ENCODE assay signal across 29 cellular contexts in genomic region chr13:33466262-33466661, GRCh38.
A peak's percentile ranks its signal among the peaks of the same experiment; 100 is the strongest.
DNase-seq lines count a peak whose midpoint lies in the region; ATAC-seq and TF ChIP-seq lines count a peak whose summit lies in the region.
"Had no signal": no experiment of that assay in that cellular context is flagged by ENCODE, and none has a peak within 500 bp of the region (broad histone marks: within the 10 kb centered on the region; RNA-seq: fewer than 3 reads in every experiment).

No MANE protein-coding gene starts in this region.

- H3K9ac ChIP-seq in PC-3 (ENCODE audit: low read length), result no peak overlapping the region
- H3K9ac ChIP-seq in MM.1S (ENCODE audit: low read length), result no peak overlapping the region

- H3K4me3 ChIP-seq in GM06990 (replicated peaks; ENCODE audit: low read depth, low read length), result no peak overlapping the region
- no peak overlapping the region for H3K4me3 ChIP-seq in PC-3 (ENCODE audit: low read length)
- no peak overlapping the region for H3K4me3 ChIP-seq in choroid plexus epithelial cell (ENCODE audit: low read depth, low read length)
- H3K4me3 ChIP-seq in MM.1S (ENCODE audit: low read length), result no peak overlapping the region
- no peak overlapping the region for H3K4me3 ChIP-seq in CD8-positive, alpha-beta T cell (ENCODE audit: low read depth, low read length)
- H3K4me3 ChIP-seq: pancreas, upper lobe of right lung had no signal

- H3K36me3 Mint-ChIP-seq in osteocyte (ENCODE audit: unreplicated experiment), result no peaks in the 10 kb centered on the region
- no peaks in the 10 kb centered on the region for H3K36me3 Mint-ChIP-seq in CD8-positive, alpha-beta T cell
- H3K36me3 Mint-ChIP-seq: CD4-positive, CD25-positive, alpha-beta regulatory T cell; immature natural killer cell had no signal

- H3K9me2 ChIP-seq in PC-3 (replicated peaks; ENCODE audit: low read length) (no peaks in the 10 kb centered on the region), MM.1S (replicated peaks; ENCODE audit: insufficient read depth, low read length) (no peaks in the 10 kb centered on the region)

- ATAC-seq in PC-3, result no peak
- ATAC-seq in CD8-positive, alpha-beta T cell, result no peak
- ATAC-seq in GM21619 (IDR thresholded peaks at IDR 0.05; ENCODE audit: unreplicated experiment), result no peak
- ATAC-seq: activated naive CD8-positive, alpha-beta T cell treated with anti-CD3 and anti-CD28 coated beads, Interleukin-2, amount 50 U/mL, for 24 hours; activated T-cell treated with anti-CD3 and anti-CD28 coated beads, Interleukin-2, amount 50 U/mL, for 72 hours; left colon; pancreas; T-helper 17 cell; upper lobe of right lung had no signal

- H3K27ac Mint-ChIP-seq in osteocyte (ENCODE audit: unreplicated experiment), result no peak overlapping the region
- H3K27ac Mint-ChIP-seq in CD8-positive, alpha-beta T cell, result no peak overlapping the region
- H3K27ac Mint-ChIP-seq: activated naive CD8-positive, alpha-beta T cell treated with anti-CD3 and anti-CD28 coated beads, Interleukin-2, amount 50 U/mL, for 24 hours; activated T-cell treated with anti-CD3 and anti-CD28 coated beads, Interleukin-2, amount 50 U/mL, for 72 hours; CD4-positive, CD25-positive, alpha-beta regulatory T cell; H9; immature natural killer cell; nephron; T-helper 17 cell had no signal

- BruUV-seq in PC-3 (replicated peaks; lab: Mats Ljungman, UMichigan), result no TSS peak

- no peaks in the 10 kb centered on the region for H3K27me3 ChIP-seq in GM06990 (replicated peaks; ENCODE audit: control insufficient read depth, insufficient read depth, low read length)
- no peaks in the 10 kb centered on the region for H3K27me3 ChIP-seq in PC-3 (ENCODE audit: low read length)
- H3K27me3 ChIP-seq in MM.1S (replicated peaks; ENCODE audit: insufficient read depth, low read length), result no peaks in the 10 kb centered on the region
- no peaks in the 10 kb centered on the region for H3K27me3 ChIP-seq in CD8-positive, alpha-beta T cell (ENCODE audit: insufficient read depth, low read length)
- H3K27me3 ChIP-seq: pancreas, upper lobe of right lung had no signal

- H2AFZ ChIP-seq in PC-3 (ENCODE audit: low read length), result no peak overlapping the region
- no peak overlapping the region for H2AFZ ChIP-seq in MM.1S (ENCODE audit: low read length)

- DNase-seq in GM06990 (ENCODE audit: extremely low read depth, insufficient read length), result no peak
- no peak for DNase-seq in PC-3
- DNase-seq in choroid plexus epithelial cell (ENCODE audit: low read depth), result peak; percentile 13
- no peak for DNase-seq in osteocyte (ENCODE audit: extremely low spot score, unreplicated experiment)
- DNase-seq in MM.1S, result no peak
- DNase-seq in NCI-H2171 (lab: John Stamatoyannopoulos, UW), result no peak
- no peak for DNase-seq in CD8-positive, alpha-beta T cell
- DNase-seq: activated naive CD4-positive, alpha-beta T cell; activated naive CD8-positive, alpha-beta T cell treated with anti-CD3 and anti-CD28 coated beads, Interleukin-2, amount 50 U/mL, for 24 hours; activated T-cell treated with anti-CD3 and anti-CD28 coated beads, Interleukin-2, amount 50 U/mL, for 72 hours; CD4-positive, CD25-positive, alpha-beta regulatory T cell; cerebellar nuclear complex; H9; immature natural killer cell; Karpas-422; left colon; mammary epithelial cell; NCI-H146; NCI-H446 treated with DMSO at 0.1 percent for 48 hours; NCI-H774; pancreas; retina; RPMI8226; small intestine; stimulated activated naive CD4-positive, alpha-beta T cell; T-helper 17 cell; upper lobe of right lung had no signal

- no peaks in the 10 kb centered on the region for H3K27me3 Mint-ChIP-seq in osteocyte (ENCODE audit: unreplicated experiment)
- peaks cover 15% of the 10 kb centered on the region for H3K27me3 Mint-ChIP-seq in CD8-positive, alpha-beta T cell (ENCODE audit: low read depth)

- H3K9me3 ChIP-seq in PC-3 (ENCODE audit: low read length) (no peaks in the 10 kb centered on the region), MM.1S (replicated peaks; ENCODE audit: insufficient read depth, low read length) (no peaks in the 10 kb centered on the region)
- H3K9me3 ChIP-seq in CD8-positive, alpha-beta T cell (ENCODE audit: low read length), result no peaks in the 10 kb centered on the region
- H3K9me3 ChIP-seq: pancreas, upper lobe of right lung had no signal

- intact Hi-C loops in PC-3 (cut with micrococcal nuclease), result no loop called here
- intact Hi-C loops in CD8-positive, alpha-beta T cell (cut with DNase I, micrococcal nuclease), result no loop called here

- H3K4me1 ChIP-seq in PC-3 (ENCODE audit: insufficient read depth, low read length) (peaks cover under 1% of the 10 kb centered on the region; the same call in 1 of the 2 replicates), MM.1S (ENCODE audit: low read length) (no peaks in the 10 kb centered on the region)
- H3K4me1 ChIP-seq in CD8-positive, alpha-beta T cell (ENCODE audit: insufficient read depth, low read length), result no peaks in the 10 kb centered on the region
- H3K4me1 ChIP-seq: pancreas, upper lobe of right lung had no signal

- H3F3A ChIP-seq in PC-3 (ENCODE audit: low read length, unreplicated experiment) (no peaks in the 10 kb centered on the region), MM.1S (ENCODE audit: insufficient read depth, low read length) (no peaks in the 10 kb centered on the region)

- CTCF ChIA-PET in PC-3 (lab: Charles Lee), result no interaction called here
- CTCF ChIA-PET in CD8-positive, alpha-beta T cell (lab: Charles Lee), result no interaction called here

- no peak overlapping the region for H3K4me3 Mint-ChIP-seq in osteocyte (ENCODE audit: unreplicated experiment)
- no peak overlapping the region for H3K4me3 Mint-ChIP-seq in CD8-positive, alpha-beta T cell
- H3K4me3 Mint-ChIP-seq: activated naive CD8-positive, alpha-beta T cell treated with anti-CD3 and anti-CD28 coated beads, Interleukin-2, amount 50 U/mL, for 24 hours; activated T-cell treated with anti-CD3 and anti-CD28 coated beads, Interleukin-2, amount 50 U/mL, for 72 hours; CD4-positive, CD25-positive, alpha-beta regulatory T cell; H9; immature natural killer cell; nephron; T-helper 17 cell had no signal

- H3K79me2 ChIP-seq in PC-3 (ENCODE audit: low read length) (no peaks in the 10 kb centered on the region), MM.1S (ENCODE audit: low read length) (no peaks in the 10 kb centered on the region)

- POLR2A ChIA-PET in PC-3 (lab: Charles Lee; ENCODE audit: unreplicated experiment), result no interaction called here
- POLR2A ChIA-PET in CD8-positive, alpha-beta T cell (lab: Charles Lee), result no interaction called here

- H3K36me3 ChIP-seq in GM06990 (ENCODE audit: control insufficient read depth, insufficient read depth, low read length) (no peaks in the 10 kb centered on the region), PC-3 (ENCODE audit: low read depth, low read length) (no peaks in the 10 kb centered on the region), MM.1S (replicated peaks; ENCODE audit: insufficient read depth, low read length) (no peaks in the 10 kb centered on the region)
- H3K36me3 ChIP-seq in CD8-positive, alpha-beta T cell (ENCODE audit: insufficient read depth, low read length), result no peaks in the 10 kb centered on the region
- H3K36me3 ChIP-seq: pancreas, upper lobe of right lung had no signal

- no peaks in the 10 kb centered on the region for H3K9me3 Mint-ChIP-seq in osteocyte (ENCODE audit: unreplicated experiment)
- H3K9me3 Mint-ChIP-seq in CD8-positive, alpha-beta T cell, result no peaks in the 10 kb centered on the region
- H3K9me3 Mint-ChIP-seq: activated naive CD8-positive, alpha-beta T cell treated with anti-CD3 and anti-CD28 coated beads, Interleukin-2, amount 50 U/mL, for 24 hours had no signal

- H3K27ac ChIP-seq in PC-3 (ENCODE audit: low read length), result no peak overlapping the region
- no peak overlapping the region for H3K27ac ChIP-seq in MM.1S (ENCODE audit: low read length)
- H3K27ac ChIP-seq in CD8-positive, alpha-beta T cell (ENCODE audit: low read depth, low read length), result no peak overlapping the region
- H3K27ac ChIP-seq: pancreas, upper lobe of right lung had no signal

- peaks cover 8% of the 10 kb centered on the region for H3K4me1 Mint-ChIP-seq in osteocyte (ENCODE audit: unreplicated experiment)
- H3K4me1 Mint-ChIP-seq in CD8-positive, alpha-beta T cell (ENCODE audit: low read depth), result no peaks in the 10 kb centered on the region
- H3K4me1 Mint-ChIP-seq: activated naive CD8-positive, alpha-beta T cell treated with anti-CD3 and anti-CD28 coated beads, Interleukin-2, amount 50 U/mL, for 24 hours; immature natural killer cell; T-helper 17 cell had no signal

- no peaks in the 10 kb centered on the region for H4K20me1 ChIP-seq in PC-3 (ENCODE audit: low read length)
- H4K20me1 ChIP-seq in MM.1S (ENCODE audit: insufficient read depth, low read length), result no peaks in the 10 kb centered on the region

- TF ChIP-seq CTCF in GM06990 (IDR thresholded peaks at IDR 0.05; ENCODE audit: insufficient read depth, low read length, poor library complexity, severe bottlenecking) (peak; percentile 1), PC-3 (conservative IDR thresholded peaks at IDR 0.05; ENCODE audit: low read depth, low read length) (peak; percentile 43; the same call in 1 of the 2 replicates), choroid plexus epithelial cell (conservative IDR thresholded peaks at IDR 0.05; ENCODE audit: low read depth, low read length) (no peak), osteocyte (IDR thresholded peaks at IDR 0.05) (peak; percentile 39), MM.1S (IDR thresholded peaks at IDR 0.05; ENCODE audit: low read length) (no peak)
- TF ChIP-seq CTCF in CD8-positive, alpha-beta T cell (IDR thresholded peaks at IDR 0.05), result no peak

- H3K4me2 ChIP-seq in PC-3 (ENCODE audit: low read length) (no peak overlapping the region), MM.1S (ENCODE audit: low read depth, low read length) (no peak overlapping the region)

Comparison
In these comparisons a context has a peak if more than half of its experiments do, and no peak if none do; other contexts are left out.
1. CTCF ChIP-seq: peak in GM06990 (single experiment), PC-3 (single experiment) and osteocyte (single experiment); none in choroid plexus epithelial cell (single experiment), MM.1S (single experiment) and CD8-positive, alpha-beta T cell (single experiment).